9 cellular contexts compared by ENCODE assay signal in the genomic region with DNA sequence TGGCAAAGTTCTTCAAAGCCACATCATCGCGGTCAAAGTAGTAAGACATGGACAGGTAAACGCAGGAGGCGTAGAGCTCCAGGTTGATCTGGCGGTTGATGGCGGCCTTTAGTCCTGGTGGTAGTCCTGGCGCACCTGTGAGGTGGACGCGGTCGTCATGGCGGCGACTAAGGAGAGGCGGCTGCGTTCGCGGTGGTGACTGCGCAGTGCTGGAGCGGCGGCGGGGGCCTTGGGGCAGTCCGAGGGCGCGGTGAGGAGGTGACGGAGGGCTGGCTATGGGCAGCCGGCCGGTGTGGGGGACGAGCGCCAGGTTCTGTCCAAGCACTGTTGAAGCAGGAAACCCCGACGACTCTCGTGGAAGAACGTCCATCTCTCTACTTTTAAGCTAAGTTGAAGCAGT.
"Had no signal": no experiment of that assay in that cellular context is flagged by ENCODE, and none has a peak within 500 bp of the region (broad histone marks: within the 10 kb centered on the region; RNA-seq: fewer than 3 reads in every experiment).

No MANE protein-coding gene starts in this region.

- H3K4me1 ChIP-seq: HAP-1 had no signal

- H3K4me3 ChIP-seq: GM23248, HAP-1 had no signal

- H3K9me3 ChIP-seq: HAP-1 had no signal

- FAIRE-seq: HepG2 had no signal

- H3K27me3 Mint-ChIP-seq: IgD-negative memory B cell had no signal

- H3K4me3 Mint-ChIP-seq: HFFc6 had no signal

- H3K9ac ChIP-seq: GM23248 had no signal

- H3K27ac Mint-ChIP-seq: HFFc6, IgD-negative memory B cell had no signal

- H3K36me3 ChIP-seq: HAP-1 had no signal

- DNase-seq: GM23248, GOT3, H7, HFFc6 had no signal

- H2AFZ ChIP-seq: GM23248 had no signal

- H3K27ac ChIP-seq: GM23248, HL-60 had no signal

- ATAC-seq: HCT116, HepG2 had no signal
